ENCODE assay signal across 22 cellular contexts in the genomic region with DNA sequence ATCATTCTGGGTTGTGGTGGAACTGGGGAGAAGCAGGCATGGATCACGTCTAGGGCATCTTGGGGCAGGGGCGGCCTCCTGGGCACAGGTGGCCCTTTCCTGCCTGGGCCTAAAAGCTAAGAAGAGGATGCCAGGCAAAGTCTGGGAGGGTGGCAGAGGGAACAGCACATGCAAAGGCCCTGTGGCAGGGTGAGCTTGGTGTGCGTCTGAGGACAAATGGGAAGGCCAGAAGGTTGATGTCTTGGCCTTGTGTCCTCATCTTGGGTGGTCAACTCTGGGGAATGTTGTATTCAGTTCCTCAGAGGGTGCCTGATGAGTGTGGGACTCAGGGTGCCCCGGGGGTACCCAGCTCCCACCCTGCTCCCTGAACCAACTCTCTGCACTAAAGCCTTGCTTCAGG. TPM values are rescaled to one million over a fixed set of nuclear protein-coding genes. Genes with fewer than 3 reads are reported as not detected.
DNase-seq lines count a peak whose midpoint lies in the region; ATAC-seq, FAIRE-seq and TF ChIP-seq lines count a peak whose summit lies in the region.
"Had no signal": no experiment of that assay in that cellular context is flagged by ENCODE, and none has a peak within 500 bp of the region (broad histone marks: within the 10 kb centered on the region; RNA-seq: fewer than 3 reads in every experiment).

No MANE protein-coding gene starts in this region.

- no peak for FAIRE-seq in K562 (lab: Jason Lieb, UNC)
- FAIRE-seq: D721Med, GM12891, GM18507, H54 had no signal

- no peak for TF ChIP-seq CTCF in K562 (IDR thresholded peaks at IDR 0.05 in 2 of 3, conservative IDR thresholded peaks at IDR 0.05 in 1 of 3; ENCODE audit: insufficient read depth in 2 of 3, low read depth in 1 of 3, low read length in 3 of 3)

- no peak for TF ChIP-seq RAD21 in K562 (CRISPR knock-in tag; conservative IDR thresholded peaks at IDR 0.05 in 1 of 2, IDR thresholded peaks at IDR 0.05 in 1 of 2)

- CTCF ChIA-PET in K562 (lab: Yijun Ruan, JAX; ENCODE audit: low intra/inter-chr PET ratio): no interaction called here

- no peaks in the 10 kb centered on the region for H3K36me3 ChIP-seq in K562 (ENCODE audit: control insufficient read depth, insufficient read depth, low read length)
- no peaks in the 10 kb centered on the region for H3K36me3 ChIP-seq in neuronal stem cell (replicated peaks in 1 of 2; ENCODE audit: control insufficient read depth in 2 of 2, insufficient read depth in 2 of 2, low read length in 2 of 2)
- H3K36me3 ChIP-seq: HAP-1 had no signal

- no peak overlapping the region for H3K4ac ChIP-seq in neuronal stem cell (ENCODE audit: low read length)

- TF ChIP-seq POLR2A in K562 (conservative IDR thresholded peaks at IDR 0.05): no peak

- no peak overlapping the region for H4K8ac ChIP-seq in neuronal stem cell (ENCODE audit: low read depth, low read length)

- H2BK5ac ChIP-seq in neuronal stem cell (ENCODE audit: low read length): no peak overlapping the region

- H3K4me2 ChIP-seq in K562 (ENCODE audit: insufficient read depth, low read length): no peak overlapping the region
- H3K4me2 ChIP-seq in neuronal stem cell (ENCODE audit: insufficient read depth, low read length, poor library complexity, severe bottlenecking): no peak overlapping the region
- H3K4me2 ChIP-seq: GM23338 had no signal

- H2BK120ac ChIP-seq in neuronal stem cell (ENCODE audit: low read depth, low read length): no peak overlapping the region

- TF ChIP-seq EP300 in K562 (IDR thresholded peaks at IDR 0.05; ENCODE audit: low read length): no peak

- H3K9me3 ChIP-seq in K562 (replicated peaks; ENCODE audit: control insufficient read depth, insufficient read depth, low read depth, low read length) (peaks cover 3% of the 10 kb centered on the region), neuronal stem cell (replicated peaks in 1 of 2; ENCODE audit: control insufficient read depth in 2 of 2, insufficient read depth in 1 of 2, low read depth in 1 of 2, low read length in 2 of 2) (peaks cover 0 to 4% of the 10 kb centered on the region in 2 donors)
- H3K9me3 ChIP-seq: HAP-1 had no signal

- H3K79me2 ChIP-seq in K562 (ENCODE audit: control insufficient read depth, insufficient read depth, low read length): no peaks in the 10 kb centered on the region

- H2AFZ ChIP-seq in K562 (ENCODE audit: low read depth, low read length) (no peak overlapping the region), neuronal stem cell (ENCODE audit: low read length) (no peak overlapping the region)
- H2AFZ ChIP-seq: GM23338 had no signal

- no peak for ATAC-seq in K562
- ATAC-seq: CD8-positive, alpha-beta T cell; GM23338 had no signal

- POLR2A ChIA-PET in K562 (lab: Yijun Ruan, JAX): interaction anchor here (0.6 to 1.1 kb wide), 2 partner anchors 9 to 74 kb away, joined by 4 read pairs; no protein-coding TSS in a partner anchor

- H3K4me1 ChIP-seq in K562 (replicated peaks in 1 of 2; ENCODE audit: control insufficient read depth in 2 of 2, insufficient read depth in 2 of 2, low read length in 2 of 2) (peaks cover 0 to 37% of the 10 kb centered on the region in 2 experiments; a peak in 3 of 5 replicates), neuronal stem cell (ENCODE audit: control insufficient read depth in 2 of 2, insufficient read depth in 1 of 2, low read depth in 1 of 2, low read length in 2 of 2) (no peaks in the 10 kb centered on the region)
- H3K4me1 ChIP-seq: HAP-1 had no signal

- H4K91ac ChIP-seq in neuronal stem cell (ENCODE audit: low read depth, low read length, poor library complexity): no peak overlapping the region

- no peak for DNase-seq in K562 (ENCODE audit: extremely low read depth in 1 of 4, low spot score in 3 of 4)
- DNase-seq in neuronal stem cell (ENCODE audit: low spot score): no peak
- DNase-seq in amygdala (lab: John Stamatoyannopoulos, UW): no peak
- no peak for DNase-seq in DMS153 (lab: John Stamatoyannopoulos, UW)
- DNase-seq: CD4-positive, CD25-positive, alpha-beta regulatory T cell; CD8-positive, alpha-beta T cell; DMS 273 treated with DMSO at 0.1 percent for 48 hours; DMS53; DMS79 treated with DMSO at 0.1 percent for 48 hours; GF-D8 had no signal

- H3K4me3 ChIP-seq in K562: no peak overlapping the region
- H3K4me3 ChIP-seq in neuronal stem cell (ENCODE audit: low read length in 2 of 2): no peak overlapping the region
- H3K4me3 ChIP-seq: GM23338, HAP-1 had no signal

- no peak overlapping the region for H3K23ac ChIP-seq in neuronal stem cell (ENCODE audit: low read depth, low read length, poor library complexity)

- 13% methylated on average over 4 of the region's 4 CpGs for WGBS in K562 (ENCODE audit: insufficient coverage, low coverage, missing lambda C conversion rate)
- no CpG with 5 or more reads among the region's 4 CpGs for WGBS in neuronal stem cell (ENCODE audit: extremely low coverage in 2 of 2, insufficient read length in 2 of 2, insufficient replicate concordance in 1 of 2), 2 donors

- in situ Hi-C loops in K562 (cut with MboI): no loop called here

- H3K79me1 ChIP-seq in neuronal stem cell (ENCODE audit: low read depth, low read length): no peaks in the 10 kb centered on the region

- H4K20me1 ChIP-seq in K562 (replicated peaks; ENCODE audit: control insufficient read depth, insufficient read depth, low read length): peaks cover 3% of the 10 kb centered on the region

- H3K9me1 ChIP-seq in K562 (ENCODE audit: control insufficient read depth, insufficient read depth, low read length): no peaks in the 10 kb centered on the region

- H3K9ac ChIP-seq in K562 (ENCODE audit: insufficient read depth in 1 of 2, low read depth in 2 of 2, low read length in 2 of 2): no peak overlapping the region
- H3K9ac ChIP-seq in neuronal stem cell (ENCODE audit: low read depth, low read length, poor library complexity): no peak overlapping the region

- peak overlapping the region; percentile 41 for H2AK5ac ChIP-seq in neuronal stem cell (ENCODE audit: low read depth, low read length)

- H3K14ac ChIP-seq in neuronal stem cell (ENCODE audit: low read length): peak overlapping the region; percentile 67

- H3K27me3 ChIP-seq in K562 (ENCODE audit: control insufficient read depth in 2 of 2, insufficient read depth in 2 of 2, low read length in 2 of 2): peaks cover 2 to 5% of the 10 kb centered on the region in 2 experiments; a peak in 2 of 5 replicates
- H3K27me3 ChIP-seq in neuronal stem cell (ENCODE audit: control insufficient read depth in 3 of 3, insufficient read depth in 3 of 3, low read depth in 1 of 3, low read length in 3 of 3): peaks cover 0 to 66% (median 17%) of the 10 kb centered on the region in 3 experiments

- intact Hi-C loops in K562 (cut with micrococcal nuclease): no loop called here

- no peak overlapping the region for H2BK15ac ChIP-seq in neuronal stem cell (ENCODE audit: low read length)

- no peak overlapping the region for H3K18ac ChIP-seq in neuronal stem cell (ENCODE audit: low read length)

- H3K27ac ChIP-seq in K562 (ENCODE audit: extremely low read depth, low read depth, low read length): no peak overlapping the region
- H3K27ac ChIP-seq in neuronal stem cell (replicated peaks; ENCODE audit: low read length): no peak overlapping the region
- H3K27ac ChIP-seq: C4-2B had no signal

- BruUV-seq in K562 (replicated peaks; lab: Mats Ljungman, UMichigan): no TSS peak

- H2BK12ac ChIP-seq in neuronal stem cell (ENCODE audit: low read length): no peak overlapping the region

RNA-seq across cellular contexts. Expression of gene PLK5, which starts 5.4 kb away (rescaled TPM):
- 0.25 and 1.2 TPM in 2 replicates for total RNA-seq in K562 (2011; cell fraction: chromatin; rRNA removed; ENCODE audit: low replicate concordance)
- 0.53 and 0.83 TPM in 2 replicates for total RNA-seq in K562 (2011; cell fraction: nucleolus; rRNA removed)
- 0.44 and 0.53 TPM in 2 replicates for total RNA-seq in K562 (2011; cell fraction: nucleoplasm; rRNA removed)
- total RNA-seq in K562 (2014; rRNA removed): 0.12 and 0.23 TPM in 2 replicates
- not detected in 2 replicates for total RNA-seq in K562 (2014; rRNA removed; fragmentation: Illumina TruSeq; extraction: Trizol)
- total RNA-seq in K562 (2015; rRNA removed; fragmentation: Illumina TruSeq; extraction: Trizol): not detected in 2 replicates
- 0.16 TPM in 1 of 2 replicates, not detected in the other for total RNA-seq in K562 (2021)
- 0.04 and 0.08 TPM in 2 replicates for polyA plus RNA-seq in K562 (2011; rRNA removed)
- 0.06 and 0.16 TPM in 2 replicates for polyA plus RNA-seq in K562 (2011; cell fraction: cytosol; rRNA removed)
- 0.81 and 1.6 TPM in 2 replicates for polyA plus RNA-seq in K562 (2011; cell fraction: nucleus; rRNA removed)
- 0.08 TPM in 1 of 2 replicates, not detected in the other for polyA plus RNA-seq in K562 (2012)
- not detected in 2 replicates for polyA plus RNA-seq in K562 (2014; fragmentation: Illumina TruSeq; extraction: Trizol)
- not detected for polyA plus RNA-seq in K562 (2014; fragmentation: Nextera tagmentation; extraction: Ambion mirVana)
- polyA plus RNA-seq in K562 (2014; rRNA removed): 0.07 and 0.27 TPM in 2 replicates
- polyA minus RNA-seq in K562 (2011; rRNA and poly(A)+ RNA removed): not detected in 2 replicates
- not detected in 2 replicates for polyA minus RNA-seq in K562 (2011; cell fraction: cytosol; rRNA and poly(A)+ RNA removed)
- 0.67 TPM in 2 replicates for polyA minus RNA-seq in K562 (2011; cell fraction: nucleus; rRNA and poly(A)+ RNA removed)
- 0.18 TPM for polyA plus RNA-seq in neuronal stem cell (2013, experiment 1 of 2)
- polyA plus RNA-seq in neuronal stem cell (2013, experiment 2 of 2): 0.25 TPM
- total RNA-seq: A172; A673; CD4-positive, CD25-positive, alpha-beta regulatory T cell; CD8-positive, alpha-beta T cell; Daoy; G401 had no signal
- polyA plus RNA-seq: BJ; CD4-positive, CD25-positive, alpha-beta regulatory T cell had no signal

RNA-seq across cellular contexts. Expression of gene ADAMTSL5, which starts 5.7 kb away (rescaled TPM):
- 12.1 and 28.8 TPM in 2 replicates for total RNA-seq in K562 (2011; cell fraction: chromatin; rRNA removed; ENCODE audit: low replicate concordance)
- 14.1 and 17.5 TPM in 2 replicates for total RNA-seq in K562 (2011; cell fraction: nucleolus; rRNA removed)
- 11.6 and 15.2 TPM in 2 replicates for total RNA-seq in K562 (2011; cell fraction: nucleoplasm; rRNA removed)
- total RNA-seq in K562 (2014; rRNA removed) (3.0 and 4.7 TPM in 2 replicates), K562 (2014; rRNA removed; fragmentation: Illumina TruSeq; extraction: Trizol) (1.2 and 1.8 TPM in 2 replicates), K562 (2015; rRNA removed; fragmentation: Illumina TruSeq; extraction: Trizol) (2.0 and 2.8 TPM in 2 replicates), K562 (2021) (9.4 and 11.6 TPM in 2 replicates)
- polyA plus RNA-seq in K562 (2011; rRNA removed) (4.4 and 6.3 TPM in 2 replicates), K562 (2014; fragmentation: Illumina TruSeq; extraction: Trizol) (4.1 and 5.0 TPM in 2 replicates), K562 (2014; fragmentation: Nextera tagmentation; extraction: Ambion mirVana) (1 to 10 TPM; 1.0 to 1.3 TPM), K562 (2014; rRNA removed) (8.4 and 9.8 TPM in 2 replicates)
- polyA plus RNA-seq in K562 (2011; cell fraction: cytosol; rRNA removed): 7.7 and 18.9 TPM in 2 replicates
- polyA plus RNA-seq in K562 (2011; cell fraction: nucleus; rRNA removed): 18.1 and 35.5 TPM in 2 replicates
- 7.6 and 10.3 TPM in 2 replicates for polyA plus RNA-seq in K562 (2012)
- 1.6 and 2.7 TPM in 2 replicates for polyA minus RNA-seq in K562 (2011; rRNA and poly(A)+ RNA removed)
- polyA minus RNA-seq in K562 (2011; cell fraction: cytosol; rRNA and poly(A)+ RNA removed): 5.6 and 15.1 TPM in 2 replicates
- polyA minus RNA-seq in K562 (2011; cell fraction: nucleus; rRNA and poly(A)+ RNA removed): 3.1 and 4.4 TPM in 2 replicates
- polyA plus RNA-seq in neuronal stem cell (2013, experiment 1 of 2): 0.31 TPM
- polyA plus RNA-seq in neuronal stem cell (2013, experiment 2 of 2): 0.21 TPM

RNA-seq across cellular contexts. Expression of gene REEP6, which starts 27.5 kb away (rescaled TPM):
- total RNA-seq in K562 (2011; cell fraction: chromatin; rRNA removed; ENCODE audit: low replicate concordance): 24.8 and 67.6 TPM in 2 replicates
- total RNA-seq in K562 (2011; cell fraction: nucleolus; rRNA removed): 113 and 120 TPM in 2 replicates
- total RNA-seq in K562 (2011; cell fraction: nucleoplasm; rRNA removed): 64.9 and 67.3 TPM in 2 replicates
- total RNA-seq in K562 (2014; rRNA removed): 22.1 and 31.4 TPM in 2 replicates
- total RNA-seq in K562 (2014; rRNA removed; fragmentation: Illumina TruSeq; extraction: Trizol): 5.7 and 7.8 TPM in 2 replicates
- total RNA-seq in K562 (2015; rRNA removed; fragmentation: Illumina TruSeq; extraction: Trizol): 12.2 and 14.5 TPM in 2 replicates
- total RNA-seq in K562 (2021): 64.2 and 66.3 TPM in 2 replicates
- polyA plus RNA-seq in K562 (2011; rRNA removed): 18.4 and 36.3 TPM in 2 replicates
- polyA plus RNA-seq in K562 (2011; cell fraction: cytosol; rRNA removed): 26.8 and 94.4 TPM in 2 replicates
- 24.1 and 41.5 TPM in 2 replicates for polyA plus RNA-seq in K562 (2011; cell fraction: nucleus; rRNA removed)
- polyA plus RNA-seq in K562 (2012): 43.3 and 57.4 TPM in 2 replicates
- polyA plus RNA-seq in K562 (2014; fragmentation: Illumina TruSeq; extraction: Trizol): 12.7 and 36.9 TPM in 2 replicates
- 1 to 10 TPM; 1.2 to 1.9 TPM for polyA plus RNA-seq in K562 (2014; fragmentation: Nextera tagmentation; extraction: Ambion mirVana)
- polyA plus RNA-seq in K562 (2014; rRNA removed): 31.8 and 34.1 TPM in 2 replicates
- 11.2 and 16.1 TPM in 2 replicates for polyA minus RNA-seq in K562 (2011; rRNA and poly(A)+ RNA removed)
- polyA minus RNA-seq in K562 (2011; cell fraction: cytosol; rRNA and poly(A)+ RNA removed): 42.9 and 55.0 TPM in 2 replicates
- 9.6 and 11.7 TPM in 2 replicates for polyA minus RNA-seq in K562 (2011; cell fraction: nucleus; rRNA and poly(A)+ RNA removed)
- polyA plus RNA-seq in neuronal stem cell (2013, experiment 1 of 2): 18.0 TPM
- 17.5 TPM for polyA plus RNA-seq in neuronal stem cell (2013, experiment 2 of 2)

RNA-seq across cellular contexts. Expression of gene PCSK4, which starts 28.3 kb away (rescaled TPM):
- 10.1 and 40.2 TPM in 2 replicates for total RNA-seq in K562 (2011; cell fraction: chromatin; rRNA removed; ENCODE audit: low replicate concordance)
- total RNA-seq in K562 (2011; cell fraction: nucleolus; rRNA removed): 32.6 and 34.9 TPM in 2 replicates
- total RNA-seq in K562 (2011; cell fraction: nucleoplasm; rRNA removed): 10.8 and 20.5 TPM in 2 replicates
- total RNA-seq in K562 (2014; rRNA removed) (2.2 and 3.4 TPM in 2 replicates), K562 (2014; rRNA removed; fragmentation: Illumina TruSeq; extraction: Trizol) (0.29 TPM in 2 replicates), K562 (2015; rRNA removed; fragmentation: Illumina TruSeq; extraction: Trizol) (1.2 and 1.5 TPM in 2 replicates), K562 (2021) (5.7 and 7.0 TPM in 2 replicates)
- polyA plus RNA-seq in K562 (2011; rRNA removed) (2.7 and 5.1 TPM in 2 replicates), K562 (2014; fragmentation: Illumina TruSeq; extraction: Trizol) (0.85 and 2.2 TPM in 2 replicates), K562 (2014; fragmentation: Nextera tagmentation; extraction: Ambion mirVana) (under 1 TPM in 1 of 2 experiments, not detected in 1; 0.01 TPM), K562 (2014; rRNA removed) (4.8 and 9.1 TPM in 2 replicates)
- polyA plus RNA-seq in K562 (2011; cell fraction: cytosol; rRNA removed): 2.9 and 4.0 TPM in 2 replicates
- polyA plus RNA-seq in K562 (2011; cell fraction: nucleus; rRNA removed): 56.5 and 86.1 TPM in 2 replicates
- polyA plus RNA-seq in K562 (2012): 6.2 and 8.3 TPM in 2 replicates
- polyA minus RNA-seq in K562 (2011; rRNA and poly(A)+ RNA removed): 0.35 and 0.60 TPM in 2 replicates
- 1.9 and 8.5 TPM in 2 replicates for polyA minus RNA-seq in K562 (2011; cell fraction: cytosol; rRNA and poly(A)+ RNA removed)
- polyA minus RNA-seq in K562 (2011; cell fraction: nucleus; rRNA and poly(A)+ RNA removed): 10.0 and 12.4 TPM in 2 replicates
- 8.3 TPM for polyA plus RNA-seq in neuronal stem cell (2013, experiment 1 of 2)
- polyA plus RNA-seq in neuronal stem cell (2013, experiment 2 of 2): 7.9 TPM

RNA-seq across cellular contexts. Expression of gene C19orf25, which starts 39.5 kb away (rescaled TPM):
- 67.3 and 231 TPM in 2 replicates for total RNA-seq in K562 (2011; cell fraction: chromatin; rRNA removed; ENCODE audit: low replicate concordance)
- 138 and 165 TPM in 2 replicates for total RNA-seq in K562 (2011; cell fraction: nucleolus; rRNA removed)
- 70.2 and 72.2 TPM in 2 replicates for total RNA-seq in K562 (2011; cell fraction: nucleoplasm; rRNA removed)
- total RNA-seq in K562 (2014; rRNA removed) (79.4 and 86.1 TPM in 2 replicates), K562 (2014; rRNA removed; fragmentation: Illumina TruSeq; extraction: Trizol) (6.5 and 9.6 TPM in 2 replicates), K562 (2015; rRNA removed; fragmentation: Illumina TruSeq; extraction: Trizol) (40.6 and 42.3 TPM in 2 replicates), K562 (2021) (68.3 and 73.1 TPM in 2 replicates)
- polyA plus RNA-seq in K562 (2011; rRNA removed) (25.3 and 27.6 TPM in 2 replicates), K562 (2014; fragmentation: Illumina TruSeq; extraction: Trizol) (36.1 and 45.1 TPM in 2 replicates), K562 (2014; fragmentation: Nextera tagmentation; extraction: Ambion mirVana) (1 to 10 TPM in 1 of 2 experiments, under 1 TPM in 1; 0.79 to 4.5 TPM), K562 (2014; rRNA removed) (96.0 TPM in 2 replicates)
- 55.4 and 125 TPM in 2 replicates for polyA plus RNA-seq in K562 (2011; cell fraction: cytosol; rRNA removed)
- polyA plus RNA-seq in K562 (2011; cell fraction: nucleus; rRNA removed): 35.5 and 63.8 TPM in 2 replicates
- 46.1 and 46.4 TPM in 2 replicates for polyA plus RNA-seq in K562 (2012)
- polyA minus RNA-seq in K562 (2011; rRNA and poly(A)+ RNA removed): 2.2 and 6.5 TPM in 2 replicates
- 21.9 and 26.5 TPM in 2 replicates for polyA minus RNA-seq in K562 (2011; cell fraction: cytosol; rRNA and poly(A)+ RNA removed)
- polyA minus RNA-seq in K562 (2011; cell fraction: nucleus; rRNA and poly(A)+ RNA removed): 18.2 and 20.3 TPM in 2 replicates
- polyA plus RNA-seq in neuronal stem cell (2013, experiment 1 of 2): 22.9 TPM
- 21.4 TPM for polyA plus RNA-seq in neuronal stem cell (2013, experiment 2 of 2)
